Comparison of ENCODE assay signal across 14 cellular contexts in the genomic region with DNA sequence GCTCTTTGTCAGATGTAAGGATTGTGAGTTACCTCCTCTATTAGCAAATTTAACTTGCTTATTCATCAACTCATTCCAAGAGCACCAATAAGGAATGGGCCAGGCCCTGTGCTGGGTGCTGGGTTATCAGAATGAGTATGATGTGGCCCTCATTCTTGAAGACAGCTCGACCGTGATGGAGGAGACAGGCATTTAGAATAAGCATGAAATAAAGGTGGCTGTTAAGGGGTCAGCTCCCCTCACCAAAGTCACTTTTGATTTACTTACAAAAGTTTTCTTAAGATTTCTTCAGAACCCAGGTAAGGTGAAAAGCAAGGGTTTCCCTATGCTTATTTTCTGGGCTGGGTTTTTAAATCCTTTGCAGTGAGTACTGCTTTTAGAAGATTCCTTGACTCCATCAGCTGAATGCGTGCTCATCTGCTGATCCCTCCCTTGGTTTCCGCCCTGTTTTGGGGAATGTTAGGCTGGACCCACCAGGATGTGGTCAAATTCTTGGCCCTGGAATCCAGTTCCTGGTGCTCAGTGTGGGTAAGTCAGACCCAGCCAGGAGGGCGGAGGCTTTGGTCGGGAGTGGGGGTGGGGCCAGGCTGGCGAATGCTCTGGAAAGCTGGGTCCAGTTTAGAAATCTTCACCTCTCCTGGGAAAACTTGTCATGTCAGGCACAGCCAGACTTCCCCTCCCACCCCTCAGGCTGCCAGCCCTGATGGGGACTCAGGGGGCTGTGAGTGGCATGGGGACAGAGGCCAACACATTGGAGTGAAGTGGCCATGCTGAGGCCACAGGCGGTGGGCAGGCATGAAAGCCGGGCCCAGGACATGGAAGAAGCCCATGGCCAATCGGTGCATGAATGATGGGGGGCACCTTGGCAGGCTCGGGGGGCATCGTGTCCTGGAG. TPM values are rescaled to one million over a fixed set of nuclear protein-coding genes. Genes with fewer than 3 reads are reported as not detected.
A peak's percentile ranks its signal among the peaks of the same experiment; 100 is the strongest.
DNase-seq lines count a peak whose midpoint lies in the region; ATAC-seq, FAIRE-seq and TF ChIP-seq lines count a peak whose summit lies in the region.
"Had no signal": no experiment of that assay in that cellular context is flagged by ENCODE, and none has a peak within 500 bp of the region (broad histone marks: within the 10 kb centered on the region; RNA-seq: fewer than 3 reads in every experiment).

No MANE protein-coding gene starts in this region.

- peaks cover 79% of the 10 kb centered on the region for H3K4me1 ChIP-seq in keratinocyte (ENCODE audit: control insufficient read depth, extremely low read depth, insufficient read depth, low read length)
- H3K4me1 ChIP-seq: testis had no signal

- H3K9me1 ChIP-seq in keratinocyte (ENCODE audit: control insufficient read depth, extremely low read depth, insufficient read depth, low read length): peaks cover 2% of the 10 kb centered on the region

- no peaks in the 10 kb centered on the region for H4K20me1 ChIP-seq in keratinocyte (ENCODE audit: control insufficient read depth, extremely low read depth, insufficient read depth, low read length)

- CTCF ChIA-PET in activated naive CD4-positive, alpha-beta T cell treated with anti-CD3 and anti-CD28 coated beads for 36 hours (lab: Charles Lee): no interaction called here
- CTCF ChIA-PET in activated naive CD4-positive, alpha-beta T cell treated with anti-CD3 and anti-CD28 coated beads, Interleukin-2, amount 10 ng/mL, durations not matched to agents 7 days and 5 days (lab: Charles Lee): no interaction called here

- in situ Hi-C loops in astrocyte of the spinal cord (cut with HindIII; ENCODE audit: low sequenced_read_pairs): no loop called here

- peaks cover 7% of the 10 kb centered on the region for H3K9me3 ChIP-seq in keratinocyte (ENCODE audit: control insufficient read depth, low read depth, low read length)
- H3K9me3 ChIP-seq: testis had no signal

- H3K27me3 ChIP-seq in keratinocyte (ENCODE audit: control insufficient read depth, extremely low read depth, insufficient read depth, low read length): no peaks in the 10 kb centered on the region
- H3K27me3 ChIP-seq: testis had no signal

- no peaks in the 10 kb centered on the region for H3K79me2 ChIP-seq in keratinocyte (ENCODE audit: control insufficient read depth, insufficient read depth, low read length)

- H3K36me3 Mint-ChIP-seq in activated naive CD4-positive, alpha-beta T cell treated with anti-CD3 and anti-CD28 coated beads for 36 hours (ENCODE audit: low read depth): peaks cover 2% of the 10 kb centered on the region
- no peaks in the 10 kb centered on the region for H3K36me3 Mint-ChIP-seq in activated naive CD4-positive, alpha-beta T cell treated with anti-CD3 and anti-CD28 coated beads, Interleukin-2, amount 10 ng/mL, durations not matched to agents 7 days and 5 days

- no peaks in the 10 kb centered on the region for H3K36me3 ChIP-seq in keratinocyte (ENCODE audit: control insufficient read depth in 2 of 2, extremely low read depth in 1 of 2, insufficient read depth in 2 of 2, low read length in 2 of 2)

- peak overlapping the region; percentile 30 for H2AFZ ChIP-seq in keratinocyte (ENCODE audit: control insufficient read depth, low read length)

- peak overlapping the region; percentile 82 for H3K27ac ChIP-seq in keratinocyte (ENCODE audit: control insufficient read depth, insufficient read depth, low read length)
- H3K27ac ChIP-seq: testis had no signal

- peak overlapping the region; percentile 63 for H3K9ac ChIP-seq in keratinocyte (ENCODE audit: control insufficient read depth, extremely low read depth, insufficient read depth, low read length)

- FAIRE-seq in keratinocyte (lab: Jason Lieb, UNC): peak; percentile 99

- intact Hi-C loops in activated naive CD4-positive, alpha-beta T cell treated with anti-CD3 and anti-CD28 coated beads for 36 hours (cut with micrococcal nuclease): no loop called here

- H3K4me2 ChIP-seq in keratinocyte (ENCODE audit: control insufficient read depth, extremely low read depth, insufficient read depth, low read depth, low read length): peak overlapping the region; percentile 73

- H3K27ac Mint-ChIP-seq in activated naive CD4-positive, alpha-beta T cell treated with anti-CD3 and anti-CD28 coated beads for 36 hours: no peak overlapping the region
- no peak overlapping the region for H3K27ac Mint-ChIP-seq in activated naive CD4-positive, alpha-beta T cell treated with anti-CD3 and anti-CD28 coated beads, Interleukin-2, amount 10 ng/mL, durations not matched to agents 7 days and 5 days
- H3K27ac Mint-ChIP-seq: T-helper 1 cell treated with Interleukin-12 subunit alpha and Interleukin-12 subunit beta and Interleukin-4 antibody, amounts not matched to agents 30 μg/mL and 1 μg/mL, for 36 hours had no signal

- DNase-seq in activated naive CD4-positive, alpha-beta T cell treated with anti-CD3 and anti-CD28 coated beads for 36 hours: peak; percentile 1
- DNase-seq in activated naive CD4-positive, alpha-beta T cell treated with anti-CD3 and anti-CD28 coated beads, Interleukin-2, amount 10 ng/mL, durations not matched to agents 7 days and 5 days: no peak
- DNase-seq in astrocyte of the spinal cord (ENCODE audit: low read depth, low spot score) (peak; percentile 96), keratinocyte (ENCODE audit: low read depth, low spot score) (peak; percentile 94), midbrain (lab: John Stamatoyannopoulos, UW) (no peak), mucosa of gallbladder (ENCODE audit: low spot score) (no peak)
- no peak for DNase-seq in activated naive CD4-positive, alpha-beta T cell (lab: John Stamatoyannopoulos, UW)
- DNase-seq: 8988T; effector CD4-positive, alpha-beta T cell; NCI-H2081 treated with DMSO at 0.1 percent for 48 hours; stimulated activated CD4-positive, alpha-beta T cell treated with anti-CD3 and anti-CD28 coated beads, Interleukin-2, amount 100 ng/mL, for 48 hours; testis had no signal

- no peak for TF ChIP-seq CTCF in astrocyte of the spinal cord (IDR thresholded peaks at IDR 0.05; ENCODE audit: low read depth, low read length)
- TF ChIP-seq CTCF in keratinocyte (optimal IDR thresholded peaks at IDR 0.05 in 1 of 3, IDR thresholded peaks at IDR 0.05 in 1 of 3, conservative IDR thresholded peaks at IDR 0.05 in 1 of 3; ENCODE audit: extremely low read depth in 1 of 3, insufficient read depth in 2 of 3, low read length in 3 of 3): no peak

- no peak for ATAC-seq in GM19023 (IDR thresholded peaks at IDR 0.05; ENCODE audit: unreplicated experiment)

- H3K9me3 Mint-ChIP-seq in activated naive CD4-positive, alpha-beta T cell treated with anti-CD3 and anti-CD28 coated beads for 36 hours: peaks cover 12% of the 10 kb centered on the region
- H3K9me3 Mint-ChIP-seq in activated naive CD4-positive, alpha-beta T cell treated with anti-CD3 and anti-CD28 coated beads, Interleukin-2, amount 10 ng/mL, durations not matched to agents 7 days and 5 days: peaks cover 15% of the 10 kb centered on the region

- H3K4me1 Mint-ChIP-seq in activated naive CD4-positive, alpha-beta T cell treated with anti-CD3 and anti-CD28 coated beads for 36 hours (ENCODE audit: low read depth): peaks cover 24% of the 10 kb centered on the region
- H3K4me1 Mint-ChIP-seq in activated naive CD4-positive, alpha-beta T cell treated with anti-CD3 and anti-CD28 coated beads, Interleukin-2, amount 10 ng/mL, durations not matched to agents 7 days and 5 days: peaks cover 16% of the 10 kb centered on the region

- dilution Hi-C loops in keratinocyte (cut with MboI; ENCODE audit: extremely low pct_ligation_motif_present, low sequenced_read_pairs): no loop called here

- H3K4me3 Mint-ChIP-seq in activated naive CD4-positive, alpha-beta T cell treated with anti-CD3 and anti-CD28 coated beads for 36 hours: no peak overlapping the region
- no peak overlapping the region for H3K4me3 Mint-ChIP-seq in activated naive CD4-positive, alpha-beta T cell treated with anti-CD3 and anti-CD28 coated beads, Interleukin-2, amount 10 ng/mL, durations not matched to agents 7 days and 5 days
- H3K4me3 Mint-ChIP-seq: T-helper 1 cell treated with Interleukin-12 subunit alpha and Interleukin-12 subunit beta and Interleukin-4 antibody, amounts not matched to agents 30 μg/mL and 1 μg/mL, for 36 hours had no signal

- H3K4me3 ChIP-seq in astrocyte of the spinal cord (ENCODE audit: low read depth, low read length) (no peak overlapping the region), keratinocyte (ENCODE audit: control insufficient read depth in 2 of 3, extremely low read depth in 1 of 3, insufficient read depth in 2 of 3, low read depth in 1 of 3, low read length in 3 of 3) (no peak overlapping the region)
- H3K4me3 ChIP-seq: testis had no signal

- H3K27me3 Mint-ChIP-seq in activated naive CD4-positive, alpha-beta T cell treated with anti-CD3 and anti-CD28 coated beads for 36 hours (ENCODE audit: low read depth): no peaks in the 10 kb centered on the region
- H3K27me3 Mint-ChIP-seq in activated naive CD4-positive, alpha-beta T cell treated with anti-CD3 and anti-CD28 coated beads, Interleukin-2, amount 10 ng/mL, durations not matched to agents 7 days and 5 days: peaks cover 53% of the 10 kb centered on the region

RNA-seq across cellular contexts. Expression of gene PADI1, which starts 15.0 kb away (rescaled TPM):
- not detected for total RNA-seq in activated naive CD4-positive, alpha-beta T cell treated with anti-CD3 and anti-CD28 coated beads for 36 hours
- polyA plus RNA-seq in keratinocyte: 0.96 to 2.1 TPM (median 1.0 TPM) in 3 replicates
- 1.8 TPM for polyA plus RNA-seq in keratinocyte (2011; ENCODE audit: low read depth)
- 0.49 and 0.83 TPM in 2 replicates for polyA plus RNA-seq in keratinocyte (2011; cell fraction: cytosol; rRNA removed)
- 4.8 and 6.3 TPM in 2 replicates for polyA plus RNA-seq in keratinocyte (2011; cell fraction: nucleus; rRNA removed)
- 0.77 and 9.9 TPM in 2 replicates for polyA plus RNA-seq in keratinocyte (2012; ENCODE audit: low replicate concordance)
- polyA minus RNA-seq in keratinocyte: 0.72 to 1.5 TPM (median 0.96 TPM) in 3 replicates
- not detected for polyA minus RNA-seq in keratinocyte (2011; cell fraction: cytosol; rRNA and poly(A)+ RNA removed)
- 1.3 and 4.0 TPM in 2 replicates for polyA minus RNA-seq in keratinocyte (2011; cell fraction: nucleus; rRNA and poly(A)+ RNA removed)
- total RNA-seq in mucosa of gallbladder: not detected

RNA-seq across cellular contexts. Expression of gene PADI3, which starts 59.0 kb away (rescaled TPM):
- not detected for total RNA-seq in activated naive CD4-positive, alpha-beta T cell treated with anti-CD3 and anti-CD28 coated beads for 36 hours
- polyA plus RNA-seq in keratinocyte: 4.2 to 6.1 TPM (median 5.2 TPM) in 3 replicates
- 0.30 TPM for polyA plus RNA-seq in keratinocyte (2011; ENCODE audit: low read depth)
- 2.7 and 3.6 TPM in 2 replicates for polyA plus RNA-seq in keratinocyte (2011; cell fraction: cytosol; rRNA removed)
- 5.7 and 7.7 TPM in 2 replicates for polyA plus RNA-seq in keratinocyte (2011; cell fraction: nucleus; rRNA removed)
- 0.72 and 5.7 TPM in 2 replicates for polyA plus RNA-seq in keratinocyte (2012; ENCODE audit: low replicate concordance)
- 7.2 to 13.8 TPM (median 9.6 TPM) in 3 replicates for polyA minus RNA-seq in keratinocyte
- polyA minus RNA-seq in keratinocyte (2011; cell fraction: cytosol; rRNA and poly(A)+ RNA removed): 5.4 TPM
- 3.7 and 5.0 TPM in 2 replicates for polyA minus RNA-seq in keratinocyte (2011; cell fraction: nucleus; rRNA and poly(A)+ RNA removed)
- total RNA-seq in mucosa of gallbladder: 0.72 TPM

Comparison
In these comparisons a context has a peak if more than half of its experiments do, and no peak if none do; other contexts are left out.
1. DNase-seq: peak in activated naive CD4-positive, alpha-beta T cell treated with anti-CD3 and anti-CD28 coated beads for 36 hours (single experiment), astrocyte of the spinal cord (single experiment) and keratinocyte (single experiment); none in activated naive CD4-positive, alpha-beta T cell treated with anti-CD3 and anti-CD28 coated beads, Interleukin-2, amount 10 ng/mL, durations not matched to agents 7 days and 5 days (single experiment), midbrain (single experiment), mucosa of gallbladder (single experiment) and activated naive CD4-positive, alpha-beta T cell (0 of 4).